ENCODE assay signal across 14 cellular contexts in genomic region chr1:184492543-184492942, GRCh38.
DNase-seq lines count a peak whose midpoint lies in the region; ATAC-seq and TF ChIP-seq lines count a peak whose summit lies in the region.
"Had no signal": no experiment of that assay in that cellular context is flagged by ENCODE, and none has a peak within 500 bp of the region (broad histone marks: within the 10 kb centered on the region; RNA-seq: fewer than 3 reads in every experiment).

No MANE protein-coding gene starts in this region.

- peak overlapping the region; percentile 98 to 99 for H3K27ac Mint-ChIP-seq in natural killer cell
- H3K27ac Mint-ChIP-seq: activated naive CD8-positive, alpha-beta T cell had no signal

- ATAC-seq in heart left ventricle (no peak), Right ventricle myocardium superior (ENCODE audit: poor library complexity) (no peak), natural killer cell (peak in 1 of 3 donors; percentile 13)

- DNase-seq in heart left ventricle (no peak), Right ventricle myocardium superior (no peak), esophagus muscularis mucosa (ENCODE audit: extremely low spot score) (no peak), natural killer cell (no peak), vagina (ENCODE audit: extremely low spot score in 2 of 2) (no peak), testis (no peak), SKM-1 treated with dmso at 0.1 percent for 144 hours (lab: John Stamatoyannopoulos, UW; ENCODE audit: unreplicated experiment) (no peak)
- DNase-seq in activated effector memory CD4-positive, alpha-beta T cell treated with Interleukin-2 at 50 U/mL for 16 hours: no peak
- DNase-seq: DMS79; effector CD4-positive, alpha-beta T cell; glutamatergic neuron; NCI-H2171 treated with DMSO at 0.1 percent for 48 hours; PC-9 had no signal

- no peak for TF ChIP-seq CTCF in heart left ventricle (IDR thresholded peaks at IDR 0.05)
- TF ChIP-seq CTCF in esophagus muscularis mucosa (IDR thresholded peaks at IDR 0.05): no peak
- no peak for TF ChIP-seq CTCF in natural killer cell (IDR thresholded peaks at IDR 0.05)
- TF ChIP-seq CTCF in vagina (IDR thresholded peaks at IDR 0.05): no peak
- TF ChIP-seq CTCF in testis (IDR thresholded peaks at IDR 0.05): no peak

- H3K4me3 ChIP-seq in heart left ventricle (no peak overlapping the region), esophagus muscularis mucosa (no peak overlapping the region), vagina (no peak overlapping the region), testis (no peak overlapping the region)
- H3K4me3 ChIP-seq: PC-9 had no signal

- H3K27ac ChIP-seq in heart left ventricle (peak overlapping the region; percentile 55 to 88 (median 79)), esophagus muscularis mucosa (replicated peaks in 1 of 4) (peak overlapping the region in 3 of 4 donors; percentile 52 to 66 (median 61)), vagina (peak overlapping the region; percentile 74), testis (peak overlapping the region in 1 of 2 donors; percentile 32)
- H3K27ac ChIP-seq: PC-9 had no signal

- peaks cover 62 to 70% of the 10 kb centered on the region in 2 donors for H3K4me1 Mint-ChIP-seq in natural killer cell

- no peak for TF ChIP-seq EP300 in esophagus muscularis mucosa (IDR thresholded peaks at IDR 0.05)

- H3K4me1 ChIP-seq in heart left ventricle: peaks cover 3 to 86% (median 59%) of the 10 kb centered on the region in 12 donors
- peaks cover 46 to 77% (median 73%) of the 10 kb centered on the region in 4 donors for H3K4me1 ChIP-seq in esophagus muscularis mucosa
- H3K4me1 ChIP-seq in vagina: peaks cover 54% of the 10 kb centered on the region
- peaks cover 13% of the 10 kb centered on the region for H3K4me1 ChIP-seq in testis

- no peaks in the 10 kb centered on the region for H3K9me3 Mint-ChIP-seq in natural killer cell

- H3K36me3 ChIP-seq in heart left ventricle: no peaks in the 10 kb centered on the region
- no peaks in the 10 kb centered on the region for H3K36me3 ChIP-seq in esophagus muscularis mucosa
- no peaks in the 10 kb centered on the region for H3K36me3 ChIP-seq in vagina
- H3K36me3 ChIP-seq in testis (ENCODE audit: low read depth, missing control alignments): no peaks in the 10 kb centered on the region

- H3K27me3 Mint-ChIP-seq in natural killer cell (ENCODE audit: low read depth in 2 of 2): no peaks in the 10 kb centered on the region
- H3K27me3 Mint-ChIP-seq: activated naive CD8-positive, alpha-beta T cell had no signal

- H3K4me3 Mint-ChIP-seq in natural killer cell: peak overlapping the region; percentile 92
- H3K4me3 Mint-ChIP-seq: activated naive CD8-positive, alpha-beta T cell had no signal

- no peaks in the 10 kb centered on the region for H3K27me3 ChIP-seq in heart left ventricle
- H3K27me3 ChIP-seq in esophagus muscularis mucosa: no peaks in the 10 kb centered on the region
- H3K27me3 ChIP-seq in vagina: no peaks in the 10 kb centered on the region
- no peaks in the 10 kb centered on the region for H3K27me3 ChIP-seq in testis

- no peaks in the 10 kb centered on the region for H3K9me3 ChIP-seq in heart left ventricle
- H3K9me3 ChIP-seq in esophagus muscularis mucosa: no peaks in the 10 kb centered on the region
- no peaks in the 10 kb centered on the region for H3K9me3 ChIP-seq in vagina
- no peaks in the 10 kb centered on the region for H3K9me3 ChIP-seq in testis

- no peak for TF ChIP-seq POLR2A in heart left ventricle (IDR thresholded peaks at IDR 0.05)
- no peak for TF ChIP-seq POLR2A in esophagus muscularis mucosa (IDR thresholded peaks at IDR 0.05; ENCODE audit: low read depth)
- TF ChIP-seq POLR2A in vagina (IDR thresholded peaks at IDR 0.05): no peak
- no peak for TF ChIP-seq POLR2A in testis (IDR thresholded peaks at IDR 0.05)

- intact Hi-C loops in heart left ventricle (cut with DNase I): loop anchor here in 5 of 10 donors (5.0 to 10.0 kb wide), 4 partner anchors 65 to 198 kb away; no protein-coding TSS in a partner anchor
- intact Hi-C loops in Right ventricle myocardium superior (cut with DNase I): no loop called here
- intact Hi-C loops in esophagus muscularis mucosa (cut with DNase I): no loop called here
- intact Hi-C loops in natural killer cell (cut with micrococcal nuclease): loop anchor here (5.0 kb wide), 1 partner anchor 45 kb away; no protein-coding TSS in a partner anchor
- intact Hi-C loops in vagina (cut with DNase I): no loop called here
- intact Hi-C loops in testis (cut with DNase I; ENCODE audit: low total_unique reads): no loop called here

- H3K36me3 Mint-ChIP-seq in natural killer cell: no peaks in the 10 kb centered on the region
- H3K36me3 Mint-ChIP-seq: activated naive CD8-positive, alpha-beta T cell had no signal
